In the genomic region with DNA sequence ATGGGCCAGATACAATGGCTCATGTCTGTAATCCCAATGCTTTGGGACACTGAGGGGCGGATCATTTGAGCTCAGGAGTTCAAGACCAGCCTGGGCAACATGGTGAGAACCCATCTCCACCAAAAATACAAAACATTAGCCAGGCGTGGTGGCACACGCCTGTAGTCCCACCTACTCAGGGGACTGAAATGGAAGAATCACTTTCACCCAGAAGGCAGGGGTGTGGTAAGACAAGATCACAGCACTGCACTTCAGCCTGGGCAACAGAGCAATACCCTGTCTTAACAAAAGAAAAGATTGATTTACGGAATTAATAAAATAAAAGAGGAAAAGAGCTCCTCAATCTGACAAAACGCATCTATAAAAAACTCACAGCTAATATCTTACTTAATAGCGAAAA, we compare ENCODE assay signal across 30 cellular contexts. TPM values are rescaled to one million over a fixed set of nuclear protein-coding genes. Genes with fewer than 3 reads are reported as not detected.
DNase-seq lines count a peak whose midpoint lies in the region; ATAC-seq and TF ChIP-seq lines count a peak whose summit lies in the region.
"Had no signal": no experiment of that assay in that cellular context is flagged by ENCODE, and none has a peak within 500 bp of the region (broad histone marks: within the 10 kb centered on the region; RNA-seq: fewer than 3 reads in every experiment).

No MANE protein-coding gene starts in this region.

- TF ChIP-seq CTCF in OCI-LY3 (IDR thresholded peaks at IDR 0.05; ENCODE audit: low read depth, low read length) = no peak

- intact Hi-C loops in left cardiac atrium (cut with DNase I) = no loop called here

- DNase-seq in activated naive CD4-positive, alpha-beta T cell (lab: John Stamatoyannopoulos, UW) = no peak
- no peak for DNase-seq in activated naive CD8-positive, alpha-beta T cell treated with anti-CD3 and anti-CD28 coated beads, Interleukin-2, amount 50 U/mL, for 24 hours
- no peak for DNase-seq in left cardiac atrium
- no peak for DNase-seq in NCI-H526 (lab: John Stamatoyannopoulos, UW)
- DNase-seq: activated CD4-positive, CD25-positive, alpha-beta regulatory T cell treated with anti-CD3 and anti-CD28 coated beads, Interleukin-2, amount 50 U/mL, for 72 hours; adrenal gland; body of pancreas; Caco-2; DMS53; heart right ventricle; left ventricle myocardium superior; MV-4-11; NCI-H1436 treated with DMSO at 0.1 percent for 48 hours; NCI-H2081 treated with DMSO at 0.1 percent for 48 hours; NCI-H2227 treated with DMSO at 0.1 percent for 48 hours; NCI-H69; posterior cingulate gyrus; right cardiac atrium; SK-N-SH; tibial artery had no signal

- peaks cover 12% of the 10 kb centered on the region for H3K36me3 ChIP-seq in OCI-LY3 (replicated peaks; ENCODE audit: low read depth, low read length)
- H3K36me3 ChIP-seq: adrenal gland, heart right ventricle, neutrophil had no signal

- H4K20me1 ChIP-seq in OCI-LY3 (ENCODE audit: insufficient read depth, low read length) = peaks cover 66% of the 10 kb centered on the region

- ATAC-seq in activated naive CD8-positive, alpha-beta T cell treated with anti-CD3 and anti-CD28 coated beads, Interleukin-2, amount 50 U/mL, for 24 hours = no peak
- ATAC-seq in left cardiac atrium (no peak), HG02759 (IDR thresholded peaks at IDR 0.05; ENCODE audit: unreplicated experiment) (no peak)
- ATAC-seq: body of pancreas, HCT116, heart right ventricle, left ventricle myocardium superior, right cardiac atrium, Right ventricle myocardium inferior had no signal

- H3K27me3 ChIP-seq in OCI-LY3 (ENCODE audit: low read depth, low read length) = no peaks in the 10 kb centered on the region
- H3K27me3 ChIP-seq: adrenal gland, body of pancreas, heart right ventricle, neutrophil, tibial artery had no signal

- peaks cover 12% of the 10 kb centered on the region for H3K36me3 Mint-ChIP-seq in activated naive CD4-positive, alpha-beta T cell treated with anti-CD3 and anti-CD28 coated beads, Interleukin-2, amount 50 U/mL, for 24 hours
- H3K36me3 Mint-ChIP-seq in activated naive CD8-positive, alpha-beta T cell treated with anti-CD3 and anti-CD28 coated beads, Interleukin-2, amount 50 U/mL, for 24 hours (ENCODE audit: low read depth) = peaks cover 19% of the 10 kb centered on the region
- H3K36me3 Mint-ChIP-seq: IgD-negative memory B cell had no signal

- H3K4me3 ChIP-seq in OCI-LY3 (ENCODE audit: low read length) = no peak overlapping the region
- H3K4me3 ChIP-seq: adrenal gland, body of pancreas, heart right ventricle, smooth muscle cell, tibial artery had no signal

- no peaks in the 10 kb centered on the region for H3K9me3 ChIP-seq in OCI-LY3 (ENCODE audit: insufficient read depth, low read length)
- H3K9me3 ChIP-seq: adrenal gland, body of pancreas, Caco-2, neutrophil, SK-N-SH, tibial artery had no signal

- H3K79me2 ChIP-seq in OCI-LY3 (ENCODE audit: low read length) = peaks cover 91% of the 10 kb centered on the region

- H3K4me3 Mint-ChIP-seq in activated naive CD4-positive, alpha-beta T cell treated with anti-CD3 and anti-CD28 coated beads, Interleukin-2, amount 50 U/mL, for 24 hours = peak overlapping the region; percentile 68
- H3K4me3 Mint-ChIP-seq in activated naive CD8-positive, alpha-beta T cell treated with anti-CD3 and anti-CD28 coated beads, Interleukin-2, amount 50 U/mL, for 24 hours = peak overlapping the region; percentile 24
- H3K4me3 Mint-ChIP-seq: central memory CD8-positive, alpha-beta T cell had no signal

- no peaks in the 10 kb centered on the region for H3K9me3 Mint-ChIP-seq in activated naive CD4-positive, alpha-beta T cell treated with anti-CD3 and anti-CD28 coated beads, Interleukin-2, amount 50 U/mL, for 24 hours
- H3K9me3 Mint-ChIP-seq in activated naive CD8-positive, alpha-beta T cell treated with anti-CD3 and anti-CD28 coated beads, Interleukin-2, amount 50 U/mL, for 24 hours = peaks cover 4% of the 10 kb centered on the region
- H3K9me3 Mint-ChIP-seq: central memory CD8-positive, alpha-beta T cell had no signal

- H3K4me1 Mint-ChIP-seq in activated naive CD4-positive, alpha-beta T cell treated with anti-CD3 and anti-CD28 coated beads, Interleukin-2, amount 50 U/mL, for 24 hours = peaks cover 77% of the 10 kb centered on the region
- peaks cover 82% of the 10 kb centered on the region for H3K4me1 Mint-ChIP-seq in activated naive CD8-positive, alpha-beta T cell treated with anti-CD3 and anti-CD28 coated beads, Interleukin-2, amount 50 U/mL, for 24 hours

- H3K9ac ChIP-seq in OCI-LY3 (ENCODE audit: low read length) = no peak overlapping the region
- H3K9ac ChIP-seq: SK-N-SH had no signal

- H3K4me1 ChIP-seq in OCI-LY3 (ENCODE audit: low read length) = peaks cover 80% of the 10 kb centered on the region

- H3K4me2 ChIP-seq in OCI-LY3 (ENCODE audit: low read length) = peak overlapping the region; percentile 33
- H3K4me2 ChIP-seq: SK-N-SH, smooth muscle cell had no signal

- H3K27me3 Mint-ChIP-seq in activated naive CD4-positive, alpha-beta T cell treated with anti-CD3 and anti-CD28 coated beads, Interleukin-2, amount 50 U/mL, for 24 hours = no peaks in the 10 kb centered on the region
- H3K27me3 Mint-ChIP-seq in activated naive CD8-positive, alpha-beta T cell treated with anti-CD3 and anti-CD28 coated beads, Interleukin-2, amount 50 U/mL, for 24 hours = no peaks in the 10 kb centered on the region
- H3K27me3 Mint-ChIP-seq: central memory CD8-positive, alpha-beta T cell; IgD-negative memory B cell had no signal

- H2AFZ ChIP-seq in OCI-LY3 (ENCODE audit: low read depth, low read length) = no peak overlapping the region

- peak overlapping the region; percentile 84 for H3K27ac Mint-ChIP-seq in activated naive CD4-positive, alpha-beta T cell treated with anti-CD3 and anti-CD28 coated beads, Interleukin-2, amount 50 U/mL, for 24 hours
- H3K27ac Mint-ChIP-seq in activated naive CD8-positive, alpha-beta T cell treated with anti-CD3 and anti-CD28 coated beads, Interleukin-2, amount 50 U/mL, for 24 hours = peak overlapping the region; percentile 82
- H3K27ac Mint-ChIP-seq: IgD-negative memory B cell had no signal

- H3K27ac ChIP-seq in OCI-LY3 (ENCODE audit: low read length) = peak overlapping the region; percentile 7; the same call in 1 of the 2 replicates
- H3K27ac ChIP-seq: adrenal gland, body of pancreas, C4-2B, heart right ventricle, neutrophil, tibial artery had no signal

RNA-seq across cellular contexts. Expression of a gene that starts 22.7 kb away (rescaled TPM):
- total RNA-seq in left cardiac atrium = 10 to 100 TPM; 16.1 to 19.1 TPM
